In the genomic region with DNA sequence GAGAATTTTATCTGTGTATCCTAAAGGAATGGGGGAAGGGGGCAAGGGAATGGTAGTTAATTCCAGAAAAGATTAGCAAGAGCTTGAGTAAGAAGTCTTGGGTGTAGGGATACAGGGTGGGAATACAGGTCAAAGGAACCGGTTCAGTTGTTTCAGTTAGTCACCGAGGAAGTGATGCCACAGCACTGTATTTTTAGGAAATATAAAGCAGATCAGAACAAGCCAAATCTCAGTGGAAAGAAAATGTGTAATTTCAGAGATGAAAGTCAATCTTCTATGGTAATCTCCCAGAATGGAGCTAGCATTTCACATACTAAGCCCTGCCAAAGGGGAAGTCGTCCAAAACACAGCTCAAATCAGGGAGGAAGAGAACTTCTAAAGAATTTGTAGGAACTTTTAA, we compare ENCODE assay signal across 15 cellular contexts. TPM values are rescaled to one million over a fixed set of nuclear protein-coding genes. Genes with fewer than 3 reads are reported as not detected.
DNase-seq lines count a peak whose midpoint lies in the region; ATAC-seq, FAIRE-seq and TF ChIP-seq lines count a peak whose summit lies in the region.
"Had no signal": no experiment of that assay in that cellular context is flagged by ENCODE, and none has a peak within 500 bp of the region (broad histone marks: within the 10 kb centered on the region; RNA-seq: fewer than 3 reads in every experiment).

No MANE protein-coding gene starts in this region.

- H3K9me3 Mint-ChIP-seq in astrocyte (ENCODE audit: unreplicated experiment) = no peaks in the 10 kb centered on the region
- no peaks in the 10 kb centered on the region for H3K9me3 Mint-ChIP-seq in activated T-cell treated with anti-CD3 and anti-CD28 coated beads, Interleukin-2, amount 50 U/mL, for 4 hours
- H3K9me3 Mint-ChIP-seq: CD8-positive, alpha-beta T cell had no signal

- CTCF ChIA-PET in HEK293 (lab: Yijun Ruan, JAX) = interaction anchor here (0.7 to 3.0 kb wide), 3 partner anchors 13 to 36 kb away, joined by 3 to 11 read pairs (median 6); no protein-coding TSS in a partner anchor

- ATAC-seq in GM18520 (IDR thresholded peaks at IDR 0.05; ENCODE audit: unreplicated experiment) = no peak
- ATAC-seq in activated T-cell treated with anti-CD3 and anti-CD28 coated beads, Interleukin-2, amount 50 U/mL, for 4 hours = no peak
- ATAC-seq: CD8-positive, alpha-beta T cell; gastrocnemius medialis; lower lobe of right lung; Right ventricle myocardium inferior had no signal

- H3K4me1 ChIP-seq in HEK293 (ENCODE audit: control insufficient read depth, insufficient read depth, low read length) = no peaks in the 10 kb centered on the region; the same call in 1 of the 2 replicates
- peaks cover 26% of the 10 kb centered on the region for H3K4me1 ChIP-seq in astrocyte (ENCODE audit: insufficient read depth, low read length)
- H3K4me1 ChIP-seq: gastrocnemius medialis had no signal

- FAIRE-seq in astrocyte (lab: Jason Lieb, UNC) = no peak

- H3K9ac ChIP-seq in astrocyte (ENCODE audit: low read length) = peak overlapping the region; percentile 8

- DNase-seq in astrocyte (ENCODE audit: low read depth) (peak; percentile 39), fibroblast of villous mesenchyme (ENCODE audit: low read depth) (peak; percentile 62), NCI-H2227 treated with DMSO at 0.1 percent for 48 hours (lab: John Stamatoyannopoulos, UW) (no peak), SKM-1 (lab: John Stamatoyannopoulos, UW; ENCODE audit: unreplicated experiment) (no peak)
- no peak for DNase-seq in activated T-cell treated with anti-CD3 and anti-CD28 coated beads, Interleukin-2, amount 50 U/mL, for 4 hours
- DNase-seq: CD8-positive, alpha-beta T cell; gastrocnemius medialis; lower lobe of right lung; NCI-H510A; stomach had no signal

- H3K4me3 ChIP-seq in HEK293 (ENCODE audit: low read depth, low read length) = no peak overlapping the region
- H3K4me3 ChIP-seq in astrocyte (ENCODE audit: insufficient read depth, low read depth, low read length) = no peak overlapping the region
- H3K4me3 ChIP-seq in fibroblast of villous mesenchyme (ENCODE audit: low read depth, low read length) = no peak overlapping the region
- no peak overlapping the region for H3K4me3 ChIP-seq in skin epidermis
- H3K4me3 ChIP-seq: gastrocnemius medialis, lower lobe of right lung, stomach had no signal

- no peaks in the 10 kb centered on the region for H4K20me1 ChIP-seq in astrocyte (ENCODE audit: insufficient read depth, low read length)

- H3K4me2 ChIP-seq in astrocyte (ENCODE audit: low read length) = peak overlapping the region; percentile 65

- H3K36me3 ChIP-seq in HEK293 (ENCODE audit: control insufficient read depth in 2 of 2, insufficient read depth in 1 of 2, low read length in 2 of 2) (no peaks in the 10 kb centered on the region), astrocyte (ENCODE audit: insufficient read depth, low read length) (no peaks in the 10 kb centered on the region)
- H3K36me3 ChIP-seq: gastrocnemius medialis, lower lobe of right lung, stomach had no signal

- TF ChIP-seq CTCF in HEK293 (tag by site-specific recombination; IDR thresholded peaks at IDR 0.05) (no peak), astrocyte (IDR thresholded peaks at IDR 0.05; ENCODE audit: insufficient read depth, low read depth, low read length) (no peak), fibroblast of villous mesenchyme (IDR thresholded peaks at IDR 0.05; ENCODE audit: insufficient read depth, low read depth, low read length) (no peak)

- POLR2A ChIA-PET in HEK293 (lab: Yijun Ruan, JAX) = interaction anchor here (0.5 kb wide), 1 partner anchor 31 kb away, joined by 5 read pairs; no protein-coding TSS in a partner anchor

- H3K9me3 ChIP-seq in HEK293 (ENCODE audit: control insufficient read depth, insufficient read depth, low read depth, low read length) = no peaks in the 10 kb centered on the region
- no peaks in the 10 kb centered on the region for H3K9me3 ChIP-seq in astrocyte (ENCODE audit: insufficient read depth, low read depth, low read length)
- H3K9me3 ChIP-seq: gastrocnemius medialis, lower lobe of right lung, stomach had no signal

- H3K27me3 ChIP-seq in astrocyte (ENCODE audit: insufficient read depth, low read length) = no peaks in the 10 kb centered on the region
- H3K27me3 ChIP-seq: stomach had no signal

- H3K27me3 Mint-ChIP-seq in astrocyte (ENCODE audit: low read depth, unreplicated experiment) = no peaks in the 10 kb centered on the region
- no peaks in the 10 kb centered on the region for H3K27me3 Mint-ChIP-seq in activated T-cell treated with anti-CD3 and anti-CD28 coated beads, Interleukin-2, amount 50 U/mL, for 4 hours (ENCODE audit: low read depth)

- no peaks in the 10 kb centered on the region for H3K36me3 Mint-ChIP-seq in astrocyte (ENCODE audit: low read depth, unreplicated experiment)
- no peaks in the 10 kb centered on the region for H3K36me3 Mint-ChIP-seq in activated T-cell treated with anti-CD3 and anti-CD28 coated beads, Interleukin-2, amount 50 U/mL, for 4 hours (ENCODE audit: insufficient read depth)
- H3K36me3 Mint-ChIP-seq: CD8-positive, alpha-beta T cell had no signal

- no peak overlapping the region; the same call in 1 of the 2 replicates for H3K27ac ChIP-seq in HEK293 (ENCODE audit: extremely low read depth, low read depth, low read length)
- H3K27ac ChIP-seq in astrocyte (ENCODE audit: low read depth, low read length) = peak overlapping the region; percentile 51
- peak overlapping the region in 12 of 21 experiments; percentile 26 to 63 (median 43) for H3K27ac ChIP-seq in skin epidermis
- H3K27ac ChIP-seq: gastrocnemius medialis, lower lobe of right lung, VCaP had no signal

- H2AFZ ChIP-seq in astrocyte (ENCODE audit: low read depth, low read length) = no peak overlapping the region

- peaks cover 6% of the 10 kb centered on the region for H3K4me1 Mint-ChIP-seq in astrocyte (ENCODE audit: low read depth, unreplicated experiment)
- no peaks in the 10 kb centered on the region for H3K4me1 Mint-ChIP-seq in activated T-cell treated with anti-CD3 and anti-CD28 coated beads, Interleukin-2, amount 50 U/mL, for 4 hours (ENCODE audit: low read depth)

- H3K4me3 Mint-ChIP-seq in astrocyte (ENCODE audit: unreplicated experiment) = no peak overlapping the region
- H3K4me3 Mint-ChIP-seq in activated T-cell treated with anti-CD3 and anti-CD28 coated beads, Interleukin-2, amount 50 U/mL, for 4 hours = no peak overlapping the region
- H3K4me3 Mint-ChIP-seq: CD8-positive, alpha-beta T cell had no signal

- H3K27ac Mint-ChIP-seq in astrocyte (ENCODE audit: unreplicated experiment) = no peak overlapping the region
- H3K27ac Mint-ChIP-seq: CD8-positive, alpha-beta T cell had no signal

- H3K79me2 ChIP-seq in astrocyte (ENCODE audit: insufficient read depth, low read length) = peaks cover 19% of the 10 kb centered on the region

TF ChIP-seq in HEK293, 187 proteins besides CTCF, POLR2A, EP300 and RAD21:
- TF ChIP-seq ZNF626 (tag by site-specific recombination; IDR thresholded peaks at IDR 0.05) (no peak), ZBTB17 (tag by site-specific recombination; IDR thresholded peaks at IDR 0.05) (0 out of 2 replicates have a peak, but pooled peaks have one; percentile 25)

RNA-seq across cellular contexts. Expression of a gene that starts 4.7 kb away (rescaled TPM):
- total RNA-seq in astrocyte (345 and 408 TPM in 2 replicates), fibroblast of villous mesenchyme (376 and 609 TPM in 2 replicates)
- total RNA-seq in activated T-cell treated with anti-CD3 and anti-CD28 coated beads, Interleukin-2, amount 50 U/mL, for 4 hours = 100 to 1,000 TPM; 529 to 597 (median 572) TPM

RNA-seq across cellular contexts. Expression of a gene that starts 34.8 kb away (rescaled TPM):
- total RNA-seq in astrocyte (not detected in 2 replicates), fibroblast of villous mesenchyme (under 0.01 TPM in 1 of 2 replicates, not detected in the other)
- total RNA-seq in activated T-cell treated with anti-CD3 and anti-CD28 coated beads, Interleukin-2, amount 50 U/mL, for 4 hours = not detected
- total RNA-seq: CD8-positive, alpha-beta T cell; gastrocnemius medialis had no signal

Comparison
In these comparisons a context has a peak if more than half of its experiments do, and no peak if none do; other contexts are left out.
1. DNase-seq: peak in astrocyte (single experiment) and fibroblast of villous mesenchyme (single experiment); none in activated T-cell treated with anti-CD3 and anti-CD28 coated beads, Interleukin-2, amount 50 U/mL, for 4 hours (single experiment), NCI-H2227 treated with DMSO at 0.1 percent for 48 hours (single experiment) and SKM-1 (single experiment).